Comparison of ENCODE assay signal across 8 cellular contexts in the genomic region with DNA sequence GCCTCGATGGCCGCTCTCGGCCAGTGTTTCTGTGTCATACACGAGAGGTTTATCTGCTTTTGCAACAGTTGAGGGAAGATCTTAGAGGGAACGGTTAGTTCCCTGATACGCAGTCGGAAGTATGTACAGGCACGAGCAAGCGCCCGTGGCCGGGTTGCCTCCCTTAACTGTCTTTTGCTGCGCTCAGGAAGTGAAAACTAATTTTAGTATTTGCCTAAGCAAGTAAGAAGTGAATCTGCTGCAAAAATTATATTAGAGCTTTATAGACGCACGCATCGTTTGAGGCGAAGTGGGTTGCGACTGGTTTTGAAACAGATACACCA. TPM values are rescaled to one million over a fixed set of nuclear protein-coding genes. Genes with fewer than 3 reads are reported as not detected.
DNase-seq lines count a peak whose midpoint lies in the region; ATAC-seq and TF ChIP-seq lines count a peak whose summit lies in the region.

No MANE protein-coding gene starts in this region.

- peak overlapping the region; percentile 68 for H3K4me3 ChIP-seq in right atrium auricular region
- H3K4me3 ChIP-seq in skeletal muscle cell (ENCODE audit: low read depth, low read length) = peak overlapping the region; percentile 68

- no peaks in the 10 kb centered on the region for H3K36me3 ChIP-seq in right atrium auricular region

- peak; percentile 28 for ATAC-seq in GM18868 (IDR thresholded peaks at IDR 0.05; ENCODE audit: unreplicated experiment)
- peak; percentile 6 for ATAC-seq in HG02571 (IDR thresholded peaks at IDR 0.05; ENCODE audit: unreplicated experiment)

- DNase-seq in NCI-H1105 (lab: John Stamatoyannopoulos, UW) (peak; percentile 15), right atrium auricular region (ENCODE audit: low spot score) (no peak), skeletal muscle cell (ENCODE audit: low read depth) (no peak), DMS79 treated with DMSO at 0.1 percent for 48 hours (lab: John Stamatoyannopoulos, UW) (no peak), GM03348 (ENCODE audit: low spot score) (no peak)
- peak; percentile 46 for DNase-seq in activated naive CD4-positive, alpha-beta T cell treated with anti-CD3 and anti-CD28 coated beads, Interleukin-2, amount 50 U/mL, for 16 hours

- TF ChIP-seq CTCF in right atrium auricular region (IDR thresholded peaks at IDR 0.05) = no peak

- H3K27me3 ChIP-seq in right atrium auricular region = no peaks in the 10 kb centered on the region

- peaks cover 0 to 10% of the 10 kb centered on the region in 2 donors for H3K4me1 ChIP-seq in right atrium auricular region

- H3K27ac ChIP-seq in right atrium auricular region = peak overlapping the region; percentile 82 to 89

- H3K9me3 ChIP-seq in right atrium auricular region = no peaks in the 10 kb centered on the region

RNA-seq across cellular contexts. Expression of gene MTM1, which starts 0.7 kb away (rescaled TPM):
- 1 to 10 TPM; 9.0 to 9.4 TPM for total RNA-seq in right atrium auricular region

Comparison
In these comparisons a context has a peak if more than half of its experiments do, and no peak if none do; other contexts are left out.
1. DNase-seq: peak in NCI-H1105 (single experiment) and activated naive CD4-positive, alpha-beta T cell treated with anti-CD3 and anti-CD28 coated beads, Interleukin-2, amount 50 U/mL, for 16 hours (single experiment); none in right atrium auricular region (single experiment), skeletal muscle cell (single experiment), DMS79 treated with DMSO at 0.1 percent for 48 hours (single experiment) and GM03348 (single experiment).